In genomic region chr12:15575797-15576560, GRCh38 we compare ENCODE assay signal across 22 cellular contexts.
DNase-seq lines count a peak whose midpoint lies in the region; ATAC-seq and FAIRE-seq lines count a peak whose summit lies in the region.
"Had no signal": no experiment of that assay in that cellular context is flagged by ENCODE, and none has a peak within 500 bp of the region (broad histone marks: within the 10 kb centered on the region; RNA-seq: fewer than 3 reads in every experiment).

No MANE protein-coding gene starts in this region.

- no peak overlapping the region for H3K4me3 ChIP-seq in small intestine (ENCODE audit: low read depth in 1 of 2, low read length in 2 of 2)
- H3K4me3 ChIP-seq: body of pancreas, hepatocyte, SJSA1, tibial nerve had no signal

- H3K36me3 ChIP-seq in small intestine (ENCODE audit: control insufficient read depth in 2 of 2, insufficient read depth in 2 of 2, low read length in 2 of 2), result no peaks in the 10 kb centered on the region
- H3K36me3 ChIP-seq: SJSA1, tibial nerve had no signal

- no peak for ATAC-seq in activated naive CD8-positive, alpha-beta T cell treated with anti-CD3 and anti-CD28 coated beads, Interleukin-2, amount 10 ng/mL, durations not matched to agents 7 days and 5 days (ENCODE audit: low read depth)
- ATAC-seq: body of pancreas, PC-3 had no signal

- no peaks in the 10 kb centered on the region for H3K27me3 ChIP-seq in small intestine (ENCODE audit: control insufficient read depth in 2 of 2, insufficient read depth in 2 of 2, low read length in 2 of 2)
- H3K27me3 ChIP-seq: body of pancreas, hepatocyte, SJSA1, tibial nerve had no signal

- H3K4me3 Mint-ChIP-seq in activated CD4-positive, alpha-beta T cell treated with anti-CD3 and anti-CD28 coated beads, Interleukin-2, amount 10 ng/mL, durations not matched to agents 7 days and 5 days, result no peak overlapping the region
- H3K4me3 Mint-ChIP-seq in activated naive CD8-positive, alpha-beta T cell treated with anti-CD3 and anti-CD28 coated beads, Interleukin-2, amount 10 ng/mL, durations not matched to agents 7 days and 5 days, result no peak overlapping the region
- H3K4me3 Mint-ChIP-seq: CD4-positive, alpha-beta T cell had no signal

- 11 to 28% (median 20%) methylated on average over 2 of the region's 2 CpGs for WGBS in small intestine, 3 donors

- CTCF ChIA-PET in activated CD4-positive, alpha-beta T cell treated with anti-CD3 and anti-CD28 coated beads, Interleukin-2, amount 10 ng/mL, durations not matched to agents 7 days and 5 days (lab: Charles Lee), result interaction anchor here (1.3 kb wide), 1 partner anchor 43 kb away, joined by 5 read pairs; no protein-coding TSS in a partner anchor

- no peak overlapping the region for H3K27ac ChIP-seq in small intestine (ENCODE audit: low read depth in 1 of 2, low read length in 1 of 2)
- H3K27ac ChIP-seq: body of pancreas, hepatocyte, SJSA1, tibial nerve had no signal

- H3K36me3 Mint-ChIP-seq in activated CD4-positive, alpha-beta T cell treated with anti-CD3 and anti-CD28 coated beads, Interleukin-2, amount 10 ng/mL, durations not matched to agents 7 days and 5 days (ENCODE audit: low read depth), result peaks cover 78% of the 10 kb centered on the region
- peaks cover 31% of the 10 kb centered on the region for H3K36me3 Mint-ChIP-seq in activated naive CD8-positive, alpha-beta T cell treated with anti-CD3 and anti-CD28 coated beads, Interleukin-2, amount 10 ng/mL, durations not matched to agents 7 days and 5 days

- no peaks in the 10 kb centered on the region for H3K4me1 ChIP-seq in small intestine (ENCODE audit: control insufficient read depth in 2 of 2, insufficient read depth in 1 of 2, low read depth in 1 of 2, low read length in 1 of 2)
- H3K4me1 ChIP-seq: body of pancreas had no signal

- H3K27ac Mint-ChIP-seq in activated CD4-positive, alpha-beta T cell treated with anti-CD3 and anti-CD28 coated beads, Interleukin-2, amount 10 ng/mL, durations not matched to agents 7 days and 5 days, result peak overlapping the region; percentile 50
- H3K27ac Mint-ChIP-seq in activated naive CD8-positive, alpha-beta T cell treated with anti-CD3 and anti-CD28 coated beads, Interleukin-2, amount 10 ng/mL, durations not matched to agents 7 days and 5 days, result peak overlapping the region; percentile 57
- H3K27ac Mint-ChIP-seq: CD4-positive, alpha-beta T cell had no signal

- POLR2A ChIA-PET in activated CD4-positive, alpha-beta T cell treated with anti-CD3 and anti-CD28 coated beads, Interleukin-2, amount 10 ng/mL, durations not matched to agents 7 days and 5 days (lab: Charles Lee), result no interaction called here
- POLR2A ChIA-PET in activated naive CD8-positive, alpha-beta T cell treated with anti-CD3 and anti-CD28 coated beads, Interleukin-2, amount 10 ng/mL, durations not matched to agents 7 days and 5 days (lab: Charles Lee), result no interaction called here

- H3K27me3 Mint-ChIP-seq in activated CD4-positive, alpha-beta T cell treated with anti-CD3 and anti-CD28 coated beads, Interleukin-2, amount 10 ng/mL, durations not matched to agents 7 days and 5 days, result no peaks in the 10 kb centered on the region
- H3K27me3 Mint-ChIP-seq in activated naive CD8-positive, alpha-beta T cell treated with anti-CD3 and anti-CD28 coated beads, Interleukin-2, amount 10 ng/mL, durations not matched to agents 7 days and 5 days, result no peaks in the 10 kb centered on the region
- H3K27me3 Mint-ChIP-seq: CD4-positive, alpha-beta T cell had no signal

- H3K9me3 ChIP-seq in small intestine (ENCODE audit: control insufficient read depth, low read depth), result no peaks in the 10 kb centered on the region
- H3K9me3 ChIP-seq: body of pancreas, SJSA1, tibial nerve had no signal

- H3K4me1 Mint-ChIP-seq in activated CD4-positive, alpha-beta T cell treated with anti-CD3 and anti-CD28 coated beads, Interleukin-2, amount 10 ng/mL, durations not matched to agents 7 days and 5 days, result peaks cover 42% of the 10 kb centered on the region
- H3K4me1 Mint-ChIP-seq in activated naive CD8-positive, alpha-beta T cell treated with anti-CD3 and anti-CD28 coated beads, Interleukin-2, amount 10 ng/mL, durations not matched to agents 7 days and 5 days, result peaks cover 27% of the 10 kb centered on the region

- no peak for FAIRE-seq in small intestine (lab: Jason Lieb, UNC)
- FAIRE-seq: colon, keratinocyte had no signal

- no peak for DNase-seq in activated CD4-positive, alpha-beta T cell treated with anti-CD3 and anti-CD28 coated beads, Interleukin-2, amount 10 ng/mL, durations not matched to agents 7 days and 5 days
- DNase-seq in activated CD4-positive, alpha-beta T cell treated with anti-CD3 and anti-CD28 coated beads, Interleukin-2, amount 50 U/mL, for 4 hours, result no peak
- peak; percentile 67 for DNase-seq in LoVo (ENCODE audit: low spot score)
- DNase-seq in activated naive CD8-positive, alpha-beta T cell treated with anti-CD3 and anti-CD28 coated beads, Interleukin-2, amount 10 ng/mL, durations not matched to agents 7 days and 5 days, result no peak
- peak; percentile 46 for DNase-seq in small intestine
- no peak for DNase-seq in NCI-H2227 (lab: John Stamatoyannopoulos, UW; ENCODE audit: unreplicated experiment)
- DNase-seq in COR-L47 (lab: John Stamatoyannopoulos, UW), result no peak
- no peak for DNase-seq in NCI-H510A (lab: John Stamatoyannopoulos, UW)
- DNase-seq: ACHN; activated gamma-delta T cell; body of pancreas; CD4-positive, alpha-beta T cell; foreskin fibroblast; KBM-7; mesendoderm; NCI-H526 treated with DMSO at 0.1 percent for 48 hours; PC-3 had no signal

- peaks cover 23% of the 10 kb centered on the region for H3K9me3 Mint-ChIP-seq in activated CD4-positive, alpha-beta T cell treated with anti-CD3 and anti-CD28 coated beads, Interleukin-2, amount 10 ng/mL, durations not matched to agents 7 days and 5 days
- H3K9me3 Mint-ChIP-seq in activated naive CD8-positive, alpha-beta T cell treated with anti-CD3 and anti-CD28 coated beads, Interleukin-2, amount 10 ng/mL, durations not matched to agents 7 days and 5 days, result peaks cover 8% of the 10 kb centered on the region
- H3K9me3 Mint-ChIP-seq: CD4-positive, alpha-beta T cell had no signal

Comparison
In these comparisons a context has a peak if more than half of its experiments do, and no peak if none do; other contexts are left out.
1. DNase-seq: peak in LoVo (single experiment) and small intestine (single experiment); none in activated CD4-positive, alpha-beta T cell treated with anti-CD3 and anti-CD28 coated beads, Interleukin-2, amount 10 ng/mL, durations not matched to agents 7 days and 5 days (single experiment), activated CD4-positive, alpha-beta T cell treated with anti-CD3 and anti-CD28 coated beads, Interleukin-2, amount 50 U/mL, for 4 hours (0 of 2), activated naive CD8-positive, alpha-beta T cell treated with anti-CD3 and anti-CD28 coated beads, Interleukin-2, amount 10 ng/mL, durations not matched to agents 7 days and 5 days (single experiment), NCI-H2227 (single experiment), COR-L47 (single experiment) and NCI-H510A (single experiment).